In the genomic region with DNA sequence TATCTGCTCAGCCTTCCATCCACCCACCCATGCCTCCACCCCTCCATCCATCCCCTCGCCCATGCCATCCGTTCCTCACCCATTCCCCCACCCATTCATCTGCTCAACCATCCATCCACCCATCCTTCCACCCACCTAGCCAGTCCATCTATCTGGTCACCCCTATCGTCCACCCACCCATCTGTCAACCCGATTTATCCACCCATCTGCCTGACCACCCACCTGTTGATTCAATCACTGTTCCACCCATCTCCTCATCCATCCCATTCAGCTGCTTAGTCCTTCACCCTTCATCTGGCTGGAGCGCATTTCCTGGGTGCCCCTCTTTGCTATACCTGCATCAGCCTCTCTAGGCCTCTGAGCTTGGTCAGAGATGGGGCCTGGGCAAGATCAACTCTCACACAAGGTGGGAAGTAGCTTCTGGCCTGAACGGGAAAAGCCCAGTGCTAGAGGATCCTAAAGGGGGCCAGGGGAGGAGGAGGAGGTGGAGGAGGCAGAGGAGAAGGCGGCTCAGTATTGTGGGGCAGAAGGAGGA, we compare ENCODE assay signal across 12 cellular contexts. TPM values are rescaled to one million over a fixed set of nuclear protein-coding genes. Genes with fewer than 3 reads are reported as not detected.
"Had no signal": no experiment of that assay in that cellular context is flagged by ENCODE, and none has a peak within 500 bp of the region (broad histone marks: within the 10 kb centered on the region; RNA-seq: fewer than 3 reads in every experiment).

No MANE protein-coding gene starts in this region.

RNA-seq across cellular contexts. Expression of a gene that starts 32.7 kb away (rescaled TPM):
- total RNA-seq: activated CD4-positive, alpha-beta memory T cell treated with anti-CD3 and anti-CD28 coated beads for 36 hours; activated CD4-positive, alpha-beta T cell treated with anti-CD3 and anti-CD28 coated beads for 36 hours; activated CD4-positive, alpha-beta T cell treated with anti-CD3 and anti-CD28 coated beads, Interleukin-2, amount 10 ng/mL, durations not matched to agents 24 days and 14 days; activated CD8-positive, alpha-beta memory T cell treated with anti-CD3 and anti-CD28 coated beads for 36 hours; activated CD8-positive, alpha-beta memory T cell treated with anti-CD3 and anti-CD28 coated beads, Interleukin-2, amount 10 ng/mL, durations not matched to agents 7 days and 5 days; activated CD8-positive, alpha-beta T cell treated with anti-CD3 and anti-CD28 coated beads, Interleukin-2, amount 10 ng/mL, durations not matched to agents 7 days and 5 days; activated naive CD4-positive, alpha-beta T cell treated with anti-CD3 and anti-CD28 coated beads for 36 hours; activated naive CD4-positive, alpha-beta T cell treated with anti-CD3 and anti-CD28 coated beads, Interleukin-2, amount 50 U/mL, for 72 hours; activated naive CD8-positive, alpha-beta T cell treated with anti-CD3 and anti-CD28 coated beads, Interleukin-2, amount 10 ng/mL, durations not matched to agents 7 days and 5 days; activated T-helper 1 cell treated with anti-CD3 and anti-CD28 coated beads, Interleukin-12 subunit alpha, Interleukin-12 subunit beta, Interleukin-2, Interleukin-4 antibody, amounts not matched to agents 30 ng/mL and 10 ng/mL and 1 ng/mL, durations not matched to agents 14 hours and 24 hours and 36 hours; activated T-helper 2 cell treated with anti-CD3 and anti-CD28 coated beads, Interferon-gamma antibody, Interleukin-2, Interleukin-4, amounts not matched to agents 10 μg/mL and 5 μg/mL and 100 μg/mL, durations not matched to agents 14 hours and 24 hours and 36 hours; T-helper 1 cell treated with Interleukin-12 subunit alpha and Interleukin-12 subunit beta and Interleukin-4 antibody, amounts not matched to agents 30 ng/mL and 1 ng/mL, for 36 hours had no signal
